Comparison of ENCODE assay signal across 8 cellular contexts in the genomic region with DNA sequence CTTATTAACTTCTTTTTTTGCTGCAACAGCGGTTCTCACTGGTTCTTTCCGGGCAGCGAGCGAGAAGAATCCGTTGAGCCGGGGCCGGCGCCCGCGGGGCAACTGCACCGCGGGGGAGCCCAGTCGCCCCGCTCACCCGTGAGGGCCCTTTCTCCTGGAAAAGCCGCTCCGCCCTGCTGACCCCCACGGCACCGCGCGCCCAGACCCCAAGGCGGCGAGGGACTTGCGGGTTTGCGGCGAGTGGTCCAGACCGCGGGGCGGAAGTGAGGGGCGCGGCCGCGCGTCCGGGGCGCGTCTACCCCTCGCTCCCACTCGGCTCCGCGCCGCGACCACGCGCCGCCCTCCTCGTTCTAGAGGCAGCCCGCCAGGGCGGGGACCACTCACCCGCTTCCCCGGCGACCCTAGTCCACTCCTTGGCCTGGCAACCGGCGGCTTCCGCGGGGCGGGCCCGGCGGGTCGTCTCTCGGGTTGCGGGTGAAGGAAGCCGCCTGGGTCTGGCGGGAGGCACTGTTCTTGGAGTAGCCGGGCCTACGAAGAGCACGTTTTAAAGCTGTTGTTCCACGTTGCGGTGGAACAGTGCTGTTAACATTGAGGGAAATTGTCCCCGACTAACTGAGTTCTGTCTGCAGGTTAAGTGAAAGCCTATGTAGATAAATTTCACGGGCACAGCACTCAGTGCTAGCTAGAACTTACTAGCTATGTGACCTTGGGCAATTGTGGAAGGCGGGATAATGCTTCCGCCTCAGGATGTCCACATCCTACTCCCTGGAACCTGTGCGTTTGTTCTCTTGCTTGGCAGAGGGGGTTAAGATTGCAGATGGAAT. TPM values are rescaled to one million over a fixed set of nuclear protein-coding genes. Genes with fewer than 3 reads are reported as not detected.
A peak's percentile ranks its signal among the peaks of the same experiment; 100 is the strongest.
DNase-seq lines count a peak whose midpoint lies in the region; ATAC-seq, FAIRE-seq and TF ChIP-seq lines count a peak whose summit lies in the region.

TSS of gene NEK3 (minus strand) at position 439 of the 824 bp plus-strand sequence. CDS start 3,406 bp downstream, outside the sequence.

- TF ChIP-seq POLR2A in thyroid gland (IDR thresholded peaks at IDR 0.05) = peak in 1 of 2 donors; percentile 17

- WGBS in pancreas, 2 donors = 1% methylated on average over 49 to 74 of the region's 74 CpGs
- WGBS in thyroid gland, 2 donors = 7 to 23% methylated on average over 10 to 29 of the region's 74 CpGs

- FAIRE-seq in pancreas (lab: Jason Lieb, UNC) = no peak

- no peaks in the 10 kb centered on the region for H3K27me3 ChIP-seq in cardiac muscle cell
- no peaks in the 10 kb centered on the region for H3K27me3 ChIP-seq in pancreas
- no peaks in the 10 kb centered on the region for H3K27me3 ChIP-seq in thyroid gland

- TF ChIP-seq CTCF in cardiac muscle cell (IDR thresholded peaks at IDR 0.05; ENCODE audit: low read depth, low read length) = no peak
- TF ChIP-seq CTCF in pancreas (IDR thresholded peaks at IDR 0.05) = no peak
- TF ChIP-seq CTCF in thyroid gland (IDR thresholded peaks at IDR 0.05) = no peak

- intact Hi-C loops in pancreas (cut with DNase I) = no loop called here
- intact Hi-C loops in thyroid gland (cut with DNase I) = no loop called here

- H3K4me1 ChIP-seq in cardiac muscle cell (ENCODE audit: low read depth) (peaks cover 10% of the 10 kb centered on the region), pancreas (peaks cover 0 to 4% (median 0%) of the 10 kb centered on the region in 3 donors), thyroid gland (peaks cover 2 to 5% of the 10 kb centered on the region in 2 donors)

- H3K27me3 Mint-ChIP-seq in activated naive CD8-positive, alpha-beta T cell treated with anti-CD3 and anti-CD28 coated beads, Interleukin-2, amount 50 U/mL, for 24 hours = peaks cover 5% of the 10 kb centered on the region

- H3K36me3 ChIP-seq in cardiac muscle cell (no peaks in the 10 kb centered on the region), pancreas (no peaks in the 10 kb centered on the region), thyroid gland (no peaks in the 10 kb centered on the region)

- ATAC-seq in GM21786 (IDR thresholded peaks at IDR 0.05; ENCODE audit: unreplicated experiment) (peak; percentile 75), pancreas (peak; percentile 92 to 95 (median 93))
- peak; percentile 58 for ATAC-seq in activated naive CD8-positive, alpha-beta T cell treated with anti-CD3 and anti-CD28 coated beads, Interleukin-2, amount 50 U/mL, for 24 hours

- H3K9me3 Mint-ChIP-seq in activated naive CD8-positive, alpha-beta T cell treated with anti-CD3 and anti-CD28 coated beads, Interleukin-2, amount 50 U/mL, for 24 hours = no peaks in the 10 kb centered on the region

- H3K9me3 ChIP-seq in cardiac muscle cell (ENCODE audit: low read depth) (no peaks in the 10 kb centered on the region), pancreas (no peaks in the 10 kb centered on the region), thyroid gland (no peaks in the 10 kb centered on the region)

- peaks cover 34% of the 10 kb centered on the region for H3K4me1 Mint-ChIP-seq in activated naive CD8-positive, alpha-beta T cell treated with anti-CD3 and anti-CD28 coated beads, Interleukin-2, amount 50 U/mL, for 24 hours

- H3K27ac ChIP-seq in cardiac muscle cell (no peak within 1 kb of the TSS), pancreas (peak within 1 kb of the TSS in 3 of 4 donors; percentile 17 to 68 (median 57)), thyroid gland (peak within 1 kb of the TSS in 2 of 3 donors; percentile 85 to 87)

- H3K36me3 Mint-ChIP-seq in activated naive CD8-positive, alpha-beta T cell treated with anti-CD3 and anti-CD28 coated beads, Interleukin-2, amount 50 U/mL, for 24 hours (ENCODE audit: low read depth) = no peaks in the 10 kb centered on the region

- DNase-seq in EH (ENCODE audit: low read depth) (peak; percentile 61), Kasumi-1 (lab: John Stamatoyannopoulos, UW) (peak; percentile 62 to 66), SKM-1 treated with dmso at 0.1 percent for 144 hours (lab: John Stamatoyannopoulos, UW; ENCODE audit: unreplicated experiment) (peak; percentile 70), cardiac muscle cell (ENCODE audit: low read depth in 1 of 2, low spot score in 1 of 2) (peak; percentile 68 to 75), pancreas (peak; percentile 57 to 88 (median 67)), thyroid gland (peak; percentile 61 to 66)
- peak; percentile 50 for DNase-seq in activated naive CD8-positive, alpha-beta T cell treated with anti-CD3 and anti-CD28 coated beads, Interleukin-2, amount 50 U/mL, for 24 hours

- peak within 1 kb of the TSS; percentile 79 for H3K4me3 Mint-ChIP-seq in activated naive CD8-positive, alpha-beta T cell treated with anti-CD3 and anti-CD28 coated beads, Interleukin-2, amount 50 U/mL, for 24 hours

- H3K27ac Mint-ChIP-seq in activated naive CD8-positive, alpha-beta T cell treated with anti-CD3 and anti-CD28 coated beads, Interleukin-2, amount 50 U/mL, for 24 hours = peak within 1 kb of the TSS; percentile 68

- H3K4me3 ChIP-seq in cardiac muscle cell (peak within 1 kb of the TSS; percentile 77), pancreas (peak within 1 kb of the TSS; percentile 57 to 92 (median 74)), thyroid gland (replicated peaks in 1 of 3) (peak within 1 kb of the TSS; percentile 38 to 83 (median 41))

RNA-seq across cellular contexts. Expression of gene NEK3, which starts in this region (rescaled TPM):
- total RNA-seq in cardiac muscle cell (14.2 and 16.1 TPM in 2 replicates), pancreas (1 to 10 TPM; 6.0 to 8.0 (median 6.9) TPM), thyroid gland (10 to 100 TPM in 2 of 4 donors, 1 to 10 TPM in 2; 5.7 to 14.8 (median 10.4) TPM)
- polyA plus RNA-seq in cardiac muscle cell (18.3 and 20.6 TPM in 2 replicates), pancreas (10 to 100 TPM; 22.6 to 33.4 TPM)
